In genomic region chr7:156318426-156318825, GRCh38 we compare ENCODE assay signal across 1 cellular context.
TF ChIP-seq lines count a peak whose summit lies in the region.

No MANE protein-coding gene starts in this region.

TF ChIP-seq in K562, 482 proteins besides CTCF, POLR2A, EP300 and RAD21 (continued from another document):
- TF ChIP-seq RERE (CRISPR knock-in tag; IDR thresholded peaks at IDR 0.05; ENCODE audit: borderline replicate concordance) = no peak
- TF ChIP-seq ASH1L (IDR thresholded peaks at IDR 0.05; ENCODE audit: borderline replicate concordance, low read depth, partially characterized antibody) = no peak
- no peak for TF ChIP-seq SP1 (CRISPR knock-in tag; IDR thresholded peaks at IDR 0.05)
- TF ChIP-seq SOX6 (IDR thresholded peaks at IDR 0.05) = no peak
